26 cellular contexts compared by ENCODE assay signal in the genomic region with DNA sequence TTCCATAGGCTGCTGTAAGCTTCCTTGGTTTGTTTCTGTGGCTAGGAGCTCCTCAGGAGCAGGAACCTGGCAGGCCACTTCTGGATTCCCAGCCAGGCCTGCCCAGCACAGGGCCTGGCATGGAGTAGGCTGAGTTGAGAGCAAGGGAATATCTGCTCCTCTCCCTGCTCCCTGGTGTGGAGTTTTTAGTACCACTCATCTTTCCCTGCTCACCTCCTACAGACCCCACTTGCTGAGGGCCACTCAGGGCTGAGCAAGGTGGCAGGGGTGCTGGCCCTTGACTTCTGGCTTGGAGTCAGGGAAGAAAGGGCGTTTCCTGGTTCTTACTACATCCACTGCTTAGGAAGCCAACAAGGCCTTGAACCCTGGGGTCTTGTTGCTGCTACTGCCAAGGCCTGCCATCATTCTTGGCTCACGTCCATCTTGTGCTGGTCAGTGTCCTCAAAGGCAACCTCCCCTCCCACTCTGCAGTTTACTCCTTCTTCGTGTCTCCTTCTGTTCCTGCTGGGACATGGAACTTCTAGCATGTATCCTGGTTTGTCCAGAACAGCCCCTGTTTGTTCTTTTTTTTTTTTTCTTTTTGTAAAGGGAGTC. TPM values are rescaled to one million over a fixed set of nuclear protein-coding genes. Genes with fewer than 3 reads are reported as not detected.
DNase-seq lines count a peak whose midpoint lies in the region; ATAC-seq, FAIRE-seq and TF ChIP-seq lines count a peak whose summit lies in the region.
"Had no signal": no experiment of that assay in that cellular context is flagged by ENCODE, and none has a peak within 500 bp of the region (broad histone marks: within the 10 kb centered on the region; RNA-seq: fewer than 3 reads in every experiment).

No MANE protein-coding gene starts in this region.

- intact Hi-C loops in adrenal gland (cut with DNase I) (no loop called here), lower lobe of right lung (cut with DNase I) (no loop called here)

- H3K4me1 Mint-ChIP-seq in activated naive CD4-positive, alpha-beta T cell treated with anti-CD3 and anti-CD28 coated beads, Interleukin-2, amount 50 U/mL, for 24 hours = peaks cover 16% of the 10 kb centered on the region

- peak overlapping the region; percentile 36 for H3K27ac Mint-ChIP-seq in activated naive CD4-positive, alpha-beta T cell treated with anti-CD3 and anti-CD28 coated beads, Interleukin-2, amount 50 U/mL, for 24 hours
- H3K27ac Mint-ChIP-seq in activated naive CD4-positive, alpha-beta T cell treated with anti-CD3 and anti-CD28 coated beads, Interleukin-2, amount 50 U/mL, for 72 hours = peak overlapping the region in 1 of 2 donors; percentile 40
- H3K27ac Mint-ChIP-seq: WTC11 had no signal

- H3K27me3 ChIP-seq in adrenal gland (no peaks in the 10 kb centered on the region), lower lobe of right lung (ENCODE audit: low read depth) (peaks cover 10% of the 10 kb centered on the region)
- H3K27me3 ChIP-seq: dorsolateral prefrontal cortex, right lobe of liver had no signal

- H3K36me3 ChIP-seq in adrenal gland (replicated peaks in 1 of 2) = peaks cover 0 to 12% of the 10 kb centered on the region in 2 donors
- H3K36me3 ChIP-seq in lower lobe of right lung = no peaks in the 10 kb centered on the region
- H3K36me3 ChIP-seq: right lobe of liver had no signal

- H3K4me3 ChIP-seq in adrenal gland (no peak overlapping the region), lower lobe of right lung (no peak overlapping the region)
- H3K4me3 ChIP-seq: dorsolateral prefrontal cortex, right lobe of liver had no signal

- H3K4me3 Mint-ChIP-seq in activated naive CD4-positive, alpha-beta T cell treated with anti-CD3 and anti-CD28 coated beads, Interleukin-2, amount 50 U/mL, for 24 hours = peak overlapping the region; percentile 76

- TF ChIP-seq POLR2A in adrenal gland (IDR thresholded peaks at IDR 0.05) = no peak

- DNase-seq in activated naive CD4-positive, alpha-beta T cell treated with anti-CD3 and anti-CD28 coated beads, Interleukin-2, amount 50 U/mL, for 72 hours (ENCODE audit: low spot score in 2 of 2) = no peak
- DNase-seq in adrenal gland = peak in 6 of 7 donors; percentile 28 to 73 (median 45)
- no peak for DNase-seq in lower lobe of right lung
- DNase-seq in NCI-H2081 (lab: John Stamatoyannopoulos, UW) = no peak
- no peak for DNase-seq in frontal cortex (ENCODE audit: low spot score in 2 of 2)
- DNase-seq: activated naive CD4-positive, alpha-beta T cell treated with anti-CD3 and anti-CD28 coated beads, Interleukin-2, amount 50 U/mL, for 16 hours; GOT3; IMR-90; NCI-H1092; NCI-H1694 treated with DMSO at 0.1 percent for 48 hours; NCI-H2171 treated with DMSO at 0.1 percent for 48 hours; NCI-H524; NK-92 treated with Interleukin-12 subunit alpha and Interleukin-12 subunit beta, amount 100 ng/mL, for 24 hours; SHP77 treated with DMSO at 0.1 percent for 48 hours; stimulated activated CD4-positive, alpha-beta T cell treated with anti-CD3 and anti-CD28 coated beads, Interleukin-4, amount 100 ng/mL, for 24 hours; stimulated activated naive B cell treated with anti-CD40 and anti-IgM and Interleukin-4, amounts not matched to agents 10 μg/mL and 1 μg/mL and 100 μg/mL, for 72 hours had no signal

- H3K36me3 Mint-ChIP-seq in activated naive CD4-positive, alpha-beta T cell treated with anti-CD3 and anti-CD28 coated beads, Interleukin-2, amount 50 U/mL, for 24 hours = no peaks in the 10 kb centered on the region
- H3K36me3 Mint-ChIP-seq in activated naive CD4-positive, alpha-beta T cell treated with anti-CD3 and anti-CD28 coated beads, Interleukin-2, amount 50 U/mL, for 72 hours = no peaks in the 10 kb centered on the region
- H3K36me3 Mint-ChIP-seq: stimulated activated naive B cell treated with anti-CD40 and anti-IgM and Interleukin-4, amounts not matched to agents 10 μg/mL and 1 μg/mL and 100 μg/mL, for 72 hours; WTC11 had no signal

- no peak for FAIRE-seq in frontal cortex (lab: Jason Lieb, UNC)
- FAIRE-seq: islet of Langerhans, urothelium cell line had no signal

- H3K9me3 Mint-ChIP-seq in activated naive CD4-positive, alpha-beta T cell treated with anti-CD3 and anti-CD28 coated beads, Interleukin-2, amount 50 U/mL, for 24 hours = no peaks in the 10 kb centered on the region
- H3K9me3 Mint-ChIP-seq in activated naive CD4-positive, alpha-beta T cell treated with anti-CD3 and anti-CD28 coated beads, Interleukin-2, amount 50 U/mL, for 72 hours = no peaks in the 10 kb centered on the region
- H3K9me3 Mint-ChIP-seq: stimulated activated naive B cell treated with anti-CD40 and anti-IgM and Interleukin-4, amounts not matched to agents 10 μg/mL and 1 μg/mL and 100 μg/mL, for 72 hours; WTC11 had no signal

- no peak overlapping the region for H3K27ac ChIP-seq in adrenal gland
- peak overlapping the region; percentile 31 for H3K27ac ChIP-seq in lower lobe of right lung
- H3K27ac ChIP-seq in temporal lobe (ENCODE audit: low read depth, low read length) = peak overlapping the region; percentile 17
- H3K27ac ChIP-seq: right lobe of liver had no signal

- ATAC-seq in activated naive CD4-positive, alpha-beta T cell treated with anti-CD3 and anti-CD28 coated beads, Interleukin-2, amount 50 U/mL, for 72 hours = no peak
- no peak for ATAC-seq in lower lobe of right lung
- ATAC-seq in GM19324 (IDR thresholded peaks at IDR 0.05; ENCODE audit: low FRiP score, unreplicated experiment) = no peak
- ATAC-seq: left ventricle myocardium superior; stimulated activated naive B cell treated with anti-CD40 and anti-IgM and Interleukin-4, amounts not matched to agents 10 μg/mL and 1 μg/mL and 100 μg/mL, for 72 hours; WTC11 had no signal

- H3K4me1 ChIP-seq in adrenal gland (replicated peaks in 1 of 2) (no peaks in the 10 kb centered on the region), lower lobe of right lung (peaks cover 13% of the 10 kb centered on the region)

- 36 to 63% (median 58%) methylated on average over 3 of the region's 3 CpGs for WGBS in adrenal gland, 4 donors

- peaks cover 1% of the 10 kb centered on the region for H3K27me3 Mint-ChIP-seq in activated naive CD4-positive, alpha-beta T cell treated with anti-CD3 and anti-CD28 coated beads, Interleukin-2, amount 50 U/mL, for 24 hours

- TF ChIP-seq CTCF in adrenal gland (IDR thresholded peaks at IDR 0.05) (no peak), lower lobe of right lung (IDR thresholded peaks at IDR 0.05) (no peak)

- no peaks in the 10 kb centered on the region for H3K9me3 ChIP-seq in adrenal gland (replicated peaks in 1 of 3)
- no peaks in the 10 kb centered on the region for H3K9me3 ChIP-seq in lower lobe of right lung
- H3K9me3 ChIP-seq: right lobe of liver had no signal

RNA-seq across cellular contexts. Expression of a gene that starts 54.9 kb away (rescaled TPM):
- total RNA-seq in activated naive CD4-positive, alpha-beta T cell treated with anti-CD3 and anti-CD28 coated beads, Interleukin-2, amount 50 U/mL, for 72 hours = not detected
- total RNA-seq in adrenal gland (under 1 TPM in 3 of 8 donors, not detected in 5; 0.11 to 0.46 (median 0.41) TPM), lower lobe of right lung (not detected), temporal lobe (31.2 TPM), frontal cortex (15.9 TPM)
- under 1 TPM; 0.13 to 0.24 (median 0.15) TPM for polyA plus RNA-seq in adrenal gland
- total RNA-seq: glomerular endothelial cell, IMR-90, left ventricle myocardium superior had no signal

Comparison
In these comparisons a context has a peak if more than half of its experiments do, and no peak if none do; other contexts are left out.
1. DNase-seq: peak in adrenal gland (6 of 7); none in activated naive CD4-positive, alpha-beta T cell treated with anti-CD3 and anti-CD28 coated beads, Interleukin-2, amount 50 U/mL, for 72 hours (0 of 2), lower lobe of right lung (single experiment), NCI-H2081 (0 of 2) and frontal cortex (0 of 2).
2. H3K27ac ChIP-seq: peak in lower lobe of right lung (single experiment) and temporal lobe (single experiment); none in adrenal gland (0 of 5).
3. RNA of a gene that starts 54.9 kb away (total RNA-seq): 31.2 TPM in temporal lobe (single experiment) and 15.9 TPM in frontal cortex (single experiment); 0.11 to 0.46 TPM in adrenal gland, not detected in activated naive CD4-positive, alpha-beta T cell treated with anti-CD3 and anti-CD28 coated beads, Interleukin-2, amount 50 U/mL, for 72 hours and not detected in lower lobe of right lung (single experiment); every median in the first group is over 10 times any median in the second.